ENCODE assay signal across 36 cellular contexts in genomic region chr16:82788919-82789318, GRCh38.
DNase-seq lines count a peak whose midpoint lies in the region; ATAC-seq, FAIRE-seq and TF ChIP-seq lines count a peak whose summit lies in the region.
"Had no signal": no experiment of that assay in that cellular context is flagged by ENCODE, and none has a peak within 500 bp of the region (broad histone marks: within the 10 kb centered on the region; RNA-seq: fewer than 3 reads in every experiment).

No MANE protein-coding gene starts in this region.

- no peak overlapping the region for H3K23ac ChIP-seq in mesendoderm (ENCODE audit: low read length)

- no peak overlapping the region for H4K5ac ChIP-seq in mesendoderm (ENCODE audit: low read length)

- H4K8ac ChIP-seq in mesendoderm (ENCODE audit: low read depth, low read length), result no peak overlapping the region

- intact Hi-C loops in esophagus muscularis mucosa (cut with DNase I), result no loop called here

- no peak overlapping the region for H3K9ac ChIP-seq in endodermal cell (ENCODE audit: extremely low read depth, low read length, poor library complexity, severe bottlenecking)
- no peak overlapping the region for H3K9ac ChIP-seq in mesendoderm (ENCODE audit: low read length)
- H3K9ac ChIP-seq in neural cell (ENCODE audit: low read length), result no peak overlapping the region
- H3K9ac ChIP-seq: BLaER1; BLaER1 treated with 17β-estradiol and CSF1 and Interleukin-3, amounts not matched to agents 10 nM and 100 nM had no signal

- H3K9me3 Mint-ChIP-seq in endodermal cell, result peaks cover 9% of the 10 kb centered on the region
- H3K9me3 Mint-ChIP-seq in T-cell, result no peaks in the 10 kb centered on the region
- H3K9me3 Mint-ChIP-seq: CD8-positive, alpha-beta T cell had no signal

- TF ChIP-seq EP300 in A549 (IDR thresholded peaks at IDR 0.05) (no peak), neural cell (conservative IDR thresholded peaks at IDR 0.05; ENCODE audit: poor library complexity, severe bottlenecking) (no peak), esophagus muscularis mucosa (IDR thresholded peaks at IDR 0.05) (no peak)

- no peak overlapping the region for H3K56ac ChIP-seq in mesendoderm (ENCODE audit: low read length)

- H3K27me3 ChIP-seq in endodermal cell (ENCODE audit: control insufficient read depth, insufficient read depth, low read length, poor library complexity, severe bottlenecking) (no peaks in the 10 kb centered on the region), mesendoderm (ENCODE audit: insufficient read depth, low read length, poor library complexity) (no peaks in the 10 kb centered on the region), neural cell (ENCODE audit: insufficient read depth, low read depth, low read length) (no peaks in the 10 kb centered on the region), esophagus muscularis mucosa (no peaks in the 10 kb centered on the region)
- H3K27me3 ChIP-seq: BE2C; BLaER1; BLaER1 treated with 17β-estradiol and CSF1 and Interleukin-3, amounts not matched to agents 10 nM and 100 nM had no signal

- 0% methylated on average over 4 of the region's 4 CpGs for WGBS in A549 (ENCODE audit: missing lambda C conversion rate)
- WGBS in endodermal cell (ENCODE audit: insufficient coverage in 1 of 2, insufficient read length in 1 of 2), 2 experiments, result 65 to 90% methylated on average over 2 to 4 of the region's 4 CpGs
- no CpG with 5 or more reads among the region's 4 CpGs for WGBS in mesendoderm (ENCODE audit: extremely low coverage, insufficient coverage, low lambda C conversion rate)
- 96% methylated on average over 4 of the region's 4 CpGs for WGBS in esophagus muscularis mucosa

- ATAC-seq in A549 (no peak), T-cell (replicated peaks in 1 of 4) (no peak), GM21360 (IDR thresholded peaks at IDR 0.05; ENCODE audit: unreplicated experiment) (no peak)
- ATAC-seq: CD8-positive, alpha-beta T cell had no signal

- H3K4me3 ChIP-seq in A549, result no peak overlapping the region
- H3K4me3 ChIP-seq in endodermal cell (ENCODE audit: low read length), result no peak overlapping the region
- H3K4me3 ChIP-seq in mesendoderm (ENCODE audit: low read length), result no peak overlapping the region
- peak overlapping the region; percentile 17 for H3K4me3 ChIP-seq in neural cell (ENCODE audit: low read length)
- no peak overlapping the region for H3K4me3 ChIP-seq in esophagus muscularis mucosa
- H3K4me3 ChIP-seq: BLaER1; BLaER1 treated with 17β-estradiol and CSF1 and Interleukin-3, amounts not matched to agents 10 nM and 100 nM had no signal

- H2AFZ ChIP-seq in neural cell (ENCODE audit: low read depth, low read length), result no peak overlapping the region

- POLR2A ChIA-PET in A549 (lab: Yijun Ruan, JAX), result no interaction called here
- POLR2A ChIA-PET in T-cell (lab: Charles Lee), result no interaction called here

- H3K27ac Mint-ChIP-seq in endodermal cell (peak overlapping the region; percentile 35), T-cell (no peak overlapping the region)
- H3K27ac Mint-ChIP-seq: B cell; CD4-positive, alpha-beta memory T cell; CD4-positive, alpha-beta T cell; CD4-positive, CD25-positive, alpha-beta regulatory T cell; CD8-positive, alpha-beta memory T cell; CD8-positive, alpha-beta T cell had no signal

- TF ChIP-seq CTCF in A549 (IDR thresholded peaks at IDR 0.05) (no peak), endodermal cell (conservative IDR thresholded peaks at IDR 0.05) (no peak), neural cell (IDR thresholded peaks at IDR 0.05; ENCODE audit: poor library complexity, severe bottlenecking) (no peak), esophagus muscularis mucosa (IDR thresholded peaks at IDR 0.05) (no peak)

- H3K4ac ChIP-seq in mesendoderm (ENCODE audit: low read depth, low read length), result no peak overlapping the region

- no peak for DNase-seq in A549 (ENCODE audit: low read depth in 1 of 2, low spot score in 1 of 2)
- peak; percentile 61 for DNase-seq in endodermal cell
- DNase-seq in mesendoderm, result peak; percentile 91
- no peak for DNase-seq in T-cell
- no peak for DNase-seq in esophagus muscularis mucosa (ENCODE audit: extremely low spot score)
- DNase-seq in NCI-H82 treated with DMSO at 0.1 percent for 48 hours (lab: John Stamatoyannopoulos, UW; ENCODE audit: unreplicated experiment), result no peak
- DNase-seq: 8988T; ACHN; AML-193; BE2C; C1 segment of cervical spinal cord; Caco-2; Calu3; CD4-positive, alpha-beta memory T cell; CD4-positive, alpha-beta T cell; CD4-positive, CD25-positive, alpha-beta regulatory T cell; CD8-positive, alpha-beta memory T cell; CD8-positive, alpha-beta T cell; COR-L47; DMS 273 treated with DMSO at 0.1 percent for 48 hours; DMS153; DMS53; DMS79; DMS79 treated with DMSO at 0.1 percent for 48 hours; DND-41; EL had no signal

- no peak for FAIRE-seq in A549 (lab: Jason Lieb, UNC)
- FAIRE-seq: A204.1, D721Med had no signal

- no peaks in the 10 kb centered on the region for H3K9me2 ChIP-seq in neural cell (ENCODE audit: insufficient read depth, low read length)

- H4K20me1 ChIP-seq in neural cell (ENCODE audit: insufficient read depth), result no peaks in the 10 kb centered on the region
- H4K20me1 ChIP-seq: BLaER1; BLaER1 treated with 17β-estradiol and CSF1 and Interleukin-3, amounts not matched to agents 10 nM and 100 nM had no signal

- H3K9me3 ChIP-seq in A549 (no peaks in the 10 kb centered on the region), endodermal cell (ENCODE audit: control insufficient read depth, low read length) (peaks cover 10% of the 10 kb centered on the region), neural cell (ENCODE audit: low read length) (no peaks in the 10 kb centered on the region), esophagus muscularis mucosa (no peaks in the 10 kb centered on the region)
- H3K9me3 ChIP-seq: BE2C, BLaER1, Caco-2 had no signal

- no peaks in the 10 kb centered on the region for H3F3A ChIP-seq in neural cell (ENCODE audit: insufficient read depth, low read length, poor library complexity, severe bottlenecking)

- H3K27ac ChIP-seq in A549, result no peak overlapping the region
- no peak overlapping the region for H3K27ac ChIP-seq in endodermal cell (ENCODE audit: low read depth, low read length)
- H3K27ac ChIP-seq in mesendoderm (ENCODE audit: low read depth, low read length), result no peak overlapping the region
- no peak overlapping the region for H3K27ac ChIP-seq in neural cell (ENCODE audit: low read length)
- no peak overlapping the region for H3K27ac ChIP-seq in esophagus muscularis mucosa (replicated peaks in 1 of 4)
- H3K27ac ChIP-seq: 22Rv1; BLaER1; BLaER1 treated with 17β-estradiol and CSF1 and Interleukin-3, amounts not matched to agents 10 nM and 100 nM; C4-2B had no signal

- no peak overlapping the region for H2BK15ac ChIP-seq in mesendoderm (replicated peaks; ENCODE audit: low read depth)

- H3K79me2 ChIP-seq in mesendoderm (ENCODE audit: control insufficient read depth, insufficient read depth, low read length), result no peaks in the 10 kb centered on the region
- no peaks in the 10 kb centered on the region for H3K79me2 ChIP-seq in neural cell (replicated peaks; ENCODE audit: insufficient read depth, low read length)

- H3K4me2 ChIP-seq in A549, result no peak overlapping the region
- no peak overlapping the region for H3K4me2 ChIP-seq in mesendoderm (ENCODE audit: low read length)
- no peak overlapping the region for H3K4me2 ChIP-seq in neural cell (ENCODE audit: low read length)
- H3K4me2 ChIP-seq: BLaER1; BLaER1 treated with 17β-estradiol and CSF1 and Interleukin-3, amounts not matched to agents 10 nM and 100 nM had no signal

- CTCF ChIA-PET in A549 (lab: Yijun Ruan, JAX) (interaction anchor here (0.7 kb wide), 1 partner anchor 9 kb away, joined by 3 read pairs; no protein-coding TSS in a partner anchor), T-cell (lab: Charles Lee) (no interaction called here)

- no peak overlapping the region for H2BK120ac ChIP-seq in mesendoderm (ENCODE audit: low read depth, low read length)

- H3K4me1 Mint-ChIP-seq in endodermal cell (peaks cover 28% of the 10 kb centered on the region), T-cell (no peaks in the 10 kb centered on the region)
- H3K4me1 Mint-ChIP-seq: CD4-positive, alpha-beta memory T cell; CD4-positive, CD25-positive, alpha-beta regulatory T cell; CD8-positive, alpha-beta memory T cell had no signal

- no peak for TF ChIP-seq POLR2A in A549 (IDR thresholded peaks at IDR 0.05; ENCODE audit: low read length)
- TF ChIP-seq POLR2A in esophagus muscularis mucosa (IDR thresholded peaks at IDR 0.05; ENCODE audit: low read depth), result no peak

- no peak overlapping the region for H3K4me3 Mint-ChIP-seq in endodermal cell
- H3K4me3 Mint-ChIP-seq in T-cell, result no peak overlapping the region
- H3K4me3 Mint-ChIP-seq: B cell; CD14-positive monocyte; CD4-positive, alpha-beta memory T cell; CD4-positive, alpha-beta T cell; CD4-positive, CD25-positive, alpha-beta regulatory T cell; CD8-positive, alpha-beta memory T cell; CD8-positive, alpha-beta T cell had no signal

- no peak overlapping the region for H2AK5ac ChIP-seq in mesendoderm (ENCODE audit: low read length)

- H3K36me3 Mint-ChIP-seq in endodermal cell (ENCODE audit: low read depth) (no peaks in the 10 kb centered on the region), T-cell (no peaks in the 10 kb centered on the region)
- H3K36me3 Mint-ChIP-seq: CD14-positive monocyte; CD4-positive, alpha-beta memory T cell; CD4-positive, CD25-positive, alpha-beta regulatory T cell; CD8-positive, alpha-beta memory T cell; CD8-positive, alpha-beta T cell had no signal

- no peaks in the 10 kb centered on the region for H3K27me3 Mint-ChIP-seq in endodermal cell (ENCODE audit: insufficient read depth)
- no peaks in the 10 kb centered on the region for H3K27me3 Mint-ChIP-seq in T-cell
- H3K27me3 Mint-ChIP-seq: B cell had no signal

- no peak for TF ChIP-seq RAD21 in A549 (conservative IDR thresholded peaks at IDR 0.05 in 1 of 2, IDR thresholded peaks at IDR 0.05 in 1 of 2)
- TF ChIP-seq RAD21 in neural cell (conservative IDR thresholded peaks at IDR 0.05), result no peak

- no peak overlapping the region for H3K18ac ChIP-seq in mesendoderm (ENCODE audit: low read length)

- no peaks in the 10 kb centered on the region for H3K79me1 ChIP-seq in mesendoderm (ENCODE audit: low read length)

- H3K36me3 ChIP-seq in endodermal cell (ENCODE audit: control insufficient read depth, insufficient read depth, low read length) (no peaks in the 10 kb centered on the region), mesendoderm (ENCODE audit: control insufficient read depth, insufficient read depth, low read length) (no peaks in the 10 kb centered on the region), neural cell (ENCODE audit: insufficient read depth, low read length) (no peaks in the 10 kb centered on the region), esophagus muscularis mucosa (peaks cover 0 to 4% (median 0%) of the 10 kb centered on the region in 4 donors)
- H3K36me3 ChIP-seq: BE2C; BLaER1; BLaER1 treated with 17β-estradiol and CSF1 and Interleukin-3, amounts not matched to agents 10 nM and 100 nM had no signal

- H3K4me1 ChIP-seq in A549 (no peaks in the 10 kb centered on the region), endodermal cell (ENCODE audit: control insufficient read depth, insufficient read depth, low read length) (peaks cover 9% of the 10 kb centered on the region), mesendoderm (ENCODE audit: control insufficient read depth, low read depth, low read length) (peaks cover 2% of the 10 kb centered on the region), esophagus muscularis mucosa (no peaks in the 10 kb centered on the region)
- H3K4me1 ChIP-seq: BE2C, Caco-2 had no signal

- no peak overlapping the region for H2BK5ac ChIP-seq in mesendoderm (ENCODE audit: low read length)

Comparison
In these comparisons a context has a peak if more than half of its experiments do, and no peak if none do; other contexts are left out.
1. DNase-seq: peak in endodermal cell (single experiment) and mesendoderm (single experiment); none in A549 (0 of 2), T-cell (0 of 34), esophagus muscularis mucosa (single experiment) and NCI-H82 treated with DMSO at 0.1 percent for 48 hours (single experiment).